In genomic region chr2:200405599-200406298, GRCh38 we compare ENCODE assay signal across 8 cellular contexts.
DNase-seq lines count a peak whose midpoint lies in the region; ATAC-seq and TF ChIP-seq lines count a peak whose summit lies in the region.

No MANE protein-coding gene starts in this region.

- no peak for DNase-seq in activated T-cell treated with anti-CD3 and anti-CD28 coated beads, Interleukin-2, amount 50 U/mL, for 4 hours
- DNase-seq in activated T-cell treated with anti-CD3 and anti-CD28 coated beads, Interleukin-2, amount 50 U/mL, for 1 hour, result no peak
- DNase-seq in LHCN-M2 (ENCODE audit: low read depth), result peak; percentile 93
- DNase-seq in WTC11 (ENCODE audit: low spot score), result no peak
- DNase-seq in Right ventricle myocardium superior, result no peak
- no peak for DNase-seq in stimulated activated naive B cell treated with anti-CD40 and anti-IgM and Interleukin-4, amounts not matched to agents 10 μg/mL and 1 μg/mL and 100 μg/mL, for 72 hours
- no peak for DNase-seq in effector CD8-positive, alpha-beta T cell (lab: John Stamatoyannopoulos, UW)

- peaks cover 25% of the 10 kb centered on the region for H3K4me1 Mint-ChIP-seq in activated T-cell treated with anti-CD3 and anti-CD28 coated beads, Interleukin-2, amount 50 U/mL, for 4 hours (ENCODE audit: low read depth)
- peaks cover 59% of the 10 kb centered on the region for H3K4me1 Mint-ChIP-seq in WTC11
- peaks cover 14 to 18% of the 10 kb centered on the region in 2 donors for H3K4me1 Mint-ChIP-seq in stimulated activated naive B cell treated with anti-CD40 and anti-IgM and Interleukin-4, amounts not matched to agents 10 μg/mL and 1 μg/mL and 100 μg/mL, for 72 hours

- no peaks in the 10 kb centered on the region for H3K27me3 Mint-ChIP-seq in activated T-cell treated with anti-CD3 and anti-CD28 coated beads, Interleukin-2, amount 50 U/mL, for 4 hours (ENCODE audit: low read depth)
- H3K27me3 Mint-ChIP-seq in WTC11 (ENCODE audit: low read depth), result no peaks in the 10 kb centered on the region
- peaks cover 6 to 8% of the 10 kb centered on the region in 2 donors for H3K27me3 Mint-ChIP-seq in stimulated activated naive B cell treated with anti-CD40 and anti-IgM and Interleukin-4, amounts not matched to agents 10 μg/mL and 1 μg/mL and 100 μg/mL, for 72 hours

- peak; percentile 96 to 98 for ATAC-seq in activated T-cell treated with anti-CD3 and anti-CD28 coated beads, Interleukin-2, amount 50 U/mL, for 4 hours
- no peak for ATAC-seq in WTC11
- ATAC-seq in Right ventricle myocardium superior (ENCODE audit: poor library complexity), result peak; percentile 65
- ATAC-seq in stimulated activated naive B cell treated with anti-CD40 and anti-IgM and Interleukin-4, amounts not matched to agents 10 μg/mL and 1 μg/mL and 100 μg/mL, for 72 hours (replicated peaks), result peak; percentile 50 to 68
- no peak for ATAC-seq in GM19023 (IDR thresholded peaks at IDR 0.05; ENCODE audit: unreplicated experiment)

- H3K9me3 Mint-ChIP-seq in activated T-cell treated with anti-CD3 and anti-CD28 coated beads, Interleukin-2, amount 50 U/mL, for 4 hours, result no peaks in the 10 kb centered on the region
- peaks cover 15% of the 10 kb centered on the region for H3K9me3 Mint-ChIP-seq in WTC11
- H3K9me3 Mint-ChIP-seq in stimulated activated naive B cell treated with anti-CD40 and anti-IgM and Interleukin-4, amounts not matched to agents 10 μg/mL and 1 μg/mL and 100 μg/mL, for 72 hours, result peaks cover 0 to 2% of the 10 kb centered on the region in 2 donors

- no peak for TF ChIP-seq CTCF in WTC11 (IDR thresholded peaks at IDR 0.05)

- CTCF ChIA-PET in WTC11 (lab: Charles Lee), result interaction anchor here (0.7 to 1.0 kb wide), 2 partner anchors 19 to 77 kb away, joined by 3 to 4 read pairs; no protein-coding TSS in a partner anchor

- no peak overlapping the region for H3K4me3 Mint-ChIP-seq in activated T-cell treated with anti-CD3 and anti-CD28 coated beads, Interleukin-2, amount 50 U/mL, for 4 hours
- no peak overlapping the region for H3K4me3 Mint-ChIP-seq in WTC11
- H3K4me3 Mint-ChIP-seq in stimulated activated naive B cell treated with anti-CD40 and anti-IgM and Interleukin-4, amounts not matched to agents 10 μg/mL and 1 μg/mL and 100 μg/mL, for 72 hours, result no peak overlapping the region

- POLR2A ChIA-PET in WTC11 (lab: Charles Lee), result no interaction called here

- no peaks in the 10 kb centered on the region for H3K36me3 Mint-ChIP-seq in activated T-cell treated with anti-CD3 and anti-CD28 coated beads, Interleukin-2, amount 50 U/mL, for 4 hours (ENCODE audit: insufficient read depth)
- peaks cover 38% of the 10 kb centered on the region for H3K36me3 Mint-ChIP-seq in WTC11
- no peaks in the 10 kb centered on the region for H3K36me3 Mint-ChIP-seq in stimulated activated naive B cell treated with anti-CD40 and anti-IgM and Interleukin-4, amounts not matched to agents 10 μg/mL and 1 μg/mL and 100 μg/mL, for 72 hours

- H3K27ac Mint-ChIP-seq in WTC11, result peak overlapping the region; percentile 44; the same call in 1 of the 2 replicates
- no peak overlapping the region for H3K27ac Mint-ChIP-seq in stimulated activated naive B cell treated with anti-CD40 and anti-IgM and Interleukin-4, amounts not matched to agents 10 μg/mL and 1 μg/mL and 100 μg/mL, for 72 hours

- intact Hi-C loops in Right ventricle myocardium superior (cut with DNase I), result no loop called here

TF ChIP-seq in WTC11, 78 proteins besides CTCF, POLR2A, EP300 and RAD21:
- TF ChIP-seq ZNF425 (CRISPR knock-in tag; conservative IDR thresholded peaks at IDR 0.05) (no peak), GABPB1 (CRISPR knock-in tag; IDR thresholded peaks at IDR 0.05) (peak; percentile 32; the same call in 1 of the 2 replicates)

Comparison
In these comparisons a context has a peak if more than half of its experiments do, and no peak if none do; other contexts are left out.
1. ATAC-seq: peak in activated T-cell treated with anti-CD3 and anti-CD28 coated beads, Interleukin-2, amount 50 U/mL, for 4 hours (2 of 2), Right ventricle myocardium superior (single experiment) and stimulated activated naive B cell treated with anti-CD40 and anti-IgM and Interleukin-4, amounts not matched to agents 10 μg/mL and 1 μg/mL and 100 μg/mL, for 72 hours (2 of 2); none in WTC11 (single experiment) and GM19023 (single experiment).